ENCODE assay signal across 19 cellular contexts in genomic region chr18:9048808-9049494, GRCh38. TPM values are rescaled to one million over a fixed set of nuclear protein-coding genes. Genes with fewer than 3 reads are reported as not detected.
DNase-seq lines count a peak whose midpoint lies in the region; ATAC-seq and TF ChIP-seq lines count a peak whose summit lies in the region.
"Had no signal": no experiment of that assay in that cellular context is flagged by ENCODE, and none has a peak within 500 bp of the region (broad histone marks: within the 10 kb centered on the region; RNA-seq: fewer than 3 reads in every experiment).

No MANE protein-coding gene starts in this region.

- peaks cover 16% of the 10 kb centered on the region for H3K4me1 ChIP-seq in mammary epithelial cell (ENCODE audit: insufficient read depth, low read length)
- H3K4me1 ChIP-seq in breast epithelium: no peaks in the 10 kb centered on the region
- H3K4me1 ChIP-seq in neural progenitor cell: no peaks in the 10 kb centered on the region
- H3K4me1 ChIP-seq: right lobe of liver had no signal

- H3K9ac ChIP-seq in mammary epithelial cell (ENCODE audit: insufficient read depth, low read length) (no peak overlapping the region), neural progenitor cell (no peak overlapping the region)

- no peak for TF ChIP-seq CTCF in mammary epithelial cell (conservative IDR thresholded peaks at IDR 0.05 in 1 of 2, IDR thresholded peaks at IDR 0.05 in 1 of 2; ENCODE audit: extremely low read depth in 1 of 2, insufficient read depth in 1 of 2, low read depth in 1 of 2, low read length in 2 of 2)
- no peak for TF ChIP-seq CTCF in breast epithelium (IDR thresholded peaks at IDR 0.05)
- TF ChIP-seq CTCF in fibroblast of pulmonary artery (IDR thresholded peaks at IDR 0.05; ENCODE audit: low read length, missing control alignments): no peak
- no peak for TF ChIP-seq CTCF in neural progenitor cell (IDR thresholded peaks at IDR 0.05)

- H3K9me3 ChIP-seq in mammary epithelial cell (replicated peaks; ENCODE audit: insufficient read depth, low read length) (peaks cover 22% of the 10 kb centered on the region), breast epithelium (peaks cover 5 to 9% of the 10 kb centered on the region in 2 donors), neural progenitor cell (ENCODE audit: low read depth) (peaks cover 3% of the 10 kb centered on the region)
- H3K9me3 ChIP-seq: right lobe of liver had no signal

- peaks cover 30% of the 10 kb centered on the region for H3K9me3 Mint-ChIP-seq in neural progenitor cell

- H3K36me3 Mint-ChIP-seq in neural progenitor cell: peaks cover 2% of the 10 kb centered on the region

- H3K79me2 ChIP-seq in mammary epithelial cell (ENCODE audit: insufficient read depth, low read length): no peaks in the 10 kb centered on the region
- H3K79me2 ChIP-seq in neural progenitor cell (ENCODE audit: low read depth): no peaks in the 10 kb centered on the region

- CTCF ChIA-PET in mammary epithelial cell (lab: Charles Lee; ENCODE audit: low non-redundant PET): no interaction called here

- H3K27me3 Mint-ChIP-seq in neural progenitor cell (ENCODE audit: insufficient read depth, low read depth): peaks cover 2% of the 10 kb centered on the region

- H3K36me3 ChIP-seq in mammary epithelial cell (ENCODE audit: insufficient read depth, low read length): no peaks in the 10 kb centered on the region
- H3K36me3 ChIP-seq in breast epithelium: no peaks in the 10 kb centered on the region
- H3K36me3 ChIP-seq in neural progenitor cell: no peaks in the 10 kb centered on the region
- H3K36me3 ChIP-seq: right lobe of liver had no signal

- H3K27ac ChIP-seq in mammary epithelial cell (ENCODE audit: insufficient read depth, low read depth, low read length) (peak overlapping the region; percentile 24), breast epithelium (no peak overlapping the region), neural progenitor cell (no peak overlapping the region)
- H3K27ac ChIP-seq: right lobe of liver had no signal

- no peaks in the 10 kb centered on the region for H3F3A ChIP-seq in neural progenitor cell (ENCODE audit: low read depth)

- no peak overlapping the region for H3K27ac Mint-ChIP-seq in neural progenitor cell

- ATAC-seq in GM19328 (IDR thresholded peaks at IDR 0.05; ENCODE audit: unreplicated experiment): no peak
- ATAC-seq: right lobe of liver, SK-N-SH treated with all-trans-retinoic acid at 6 μM for 48 hours had no signal

- in situ Hi-C loops in mammary epithelial cell (cut with MboI; ENCODE audit: low sequenced_read_pairs in 2 of 2): no loop called here

- WGBS in mammary epithelial cell (ENCODE audit: low coverage, missing lambda C conversion rate): 63% methylated on average over 3 of the region's 3 CpGs

- no peak overlapping the region for H3K4me3 ChIP-seq in mammary epithelial cell (replicated peaks in 1 of 3; ENCODE audit: insufficient read depth in 1 of 3, low read depth in 2 of 3, low read length in 3 of 3)
- no peak overlapping the region for H3K4me3 ChIP-seq in breast epithelium
- H3K4me3 ChIP-seq in fibroblast of pulmonary artery (replicated peaks; ENCODE audit: low read depth, low read length): no peak overlapping the region
- no peak overlapping the region for H3K4me3 ChIP-seq in neural progenitor cell
- H3K4me3 ChIP-seq: right lobe of liver had no signal

- H3K4me1 Mint-ChIP-seq in neural progenitor cell: no peaks in the 10 kb centered on the region

- TF ChIP-seq POLR2A in breast epithelium (IDR thresholded peaks at IDR 0.05): no peak

- H2AFZ ChIP-seq in mammary epithelial cell (ENCODE audit: low read depth, low read length) (peak overlapping the region; percentile 12), neural progenitor cell (replicated peaks) (no peak overlapping the region)

- H3K4me2 ChIP-seq in mammary epithelial cell (ENCODE audit: insufficient read depth, low read depth, low read length) (no peak overlapping the region), neural progenitor cell (no peak overlapping the region)

- no peaks in the 10 kb centered on the region for H3K27me3 ChIP-seq in mammary epithelial cell (ENCODE audit: insufficient read depth, low read length)
- H3K27me3 ChIP-seq in breast epithelium: no peaks in the 10 kb centered on the region
- no peaks in the 10 kb centered on the region for H3K27me3 ChIP-seq in neural progenitor cell
- H3K27me3 ChIP-seq: right lobe of liver had no signal

- DNase-seq in mammary epithelial cell (peak; percentile 62), breast epithelium (ENCODE audit: low spot score in 2 of 2) (no peak), RKO (ENCODE audit: low spot score) (peak; percentile 82), fibroblast of pulmonary artery (ENCODE audit: low read depth) (peak; percentile 22), stromal cell of bone marrow (ENCODE audit: low read depth) (peak; percentile 90), AG08396 (ENCODE audit: low spot score) (no peak), neural progenitor cell (ENCODE audit: low spot score) (no peak)
- DNase-seq: activated naive CD4-positive, alpha-beta T cell treated with anti-CD3 and anti-CD28 coated beads, Interleukin-2, amount 50 U/mL, for 16 hours; caudate nucleus; GOT3; head of caudate nucleus; islet precursor cell; NCI-H1092; NCI-H2227 treated with DMSO at 0.1 percent for 48 hours; nucleus accumbens; right lobe of liver; stimulated activated CD4-positive, alpha-beta T cell treated with anti-CD3 and anti-CD28 coated beads, Interleukin-4, amount 100 ng/mL, for 1 hour had no signal

- dilution Hi-C loops in mammary epithelial cell (cut with HindIII; ENCODE audit: low sequenced_read_pairs): no loop called here

- no peak overlapping the region for H3K4me3 Mint-ChIP-seq in neural progenitor cell

- BruUV-seq in mammary epithelial cell (replicated peaks; lab: Mats Ljungman, UMichigan): no TSS peak

- intact Hi-C loops in mammary epithelial cell (cut with micrococcal nuclease) (no loop called here), breast epithelium (cut with DNase I; ENCODE audit: low total_unique reads) (no loop called here)

- no peaks in the 10 kb centered on the region for H4K20me1 ChIP-seq in mammary epithelial cell (ENCODE audit: insufficient read depth, low read length)
- no peaks in the 10 kb centered on the region for H4K20me1 ChIP-seq in neural progenitor cell (ENCODE audit: low read depth)

RNA-seq across cellular contexts. Expression of gene NDUFV2, which starts 53.5 kb away (rescaled TPM):
- total RNA-seq in mammary epithelial cell (100 to 1,000 TPM in 1 of 2 donors, 10 to 100 TPM in 1; 69.2 to 142 TPM), breast epithelium (100 to 1,000 TPM; 106 to 116 (median 113) TPM), neural progenitor cell (ENCODE audit: low replicate concordance) (140 and 228 TPM in 2 replicates)
- polyA plus RNA-seq in mammary epithelial cell: 98.3 TPM
- polyA minus RNA-seq in mammary epithelial cell: 40.6 TPM

Comparison
In these comparisons a context has a peak if more than half of its experiments do, and no peak if none do; other contexts are left out.
1. DNase-seq: peak in mammary epithelial cell (single experiment), RKO (single experiment), fibroblast of pulmonary artery (single experiment) and stromal cell of bone marrow (single experiment); none in breast epithelium (0 of 2), AG08396 (single experiment) and neural progenitor cell (single experiment).